In genomic region chr10:114694735-114695134, GRCh38 we compare ENCODE assay signal across 8 cellular contexts. TPM values are rescaled to one million over a fixed set of nuclear protein-coding genes. Genes with fewer than 3 reads are reported as not detected.
DNase-seq lines count a peak whose midpoint lies in the region; ATAC-seq and TF ChIP-seq lines count a peak whose summit lies in the region.

No MANE protein-coding gene starts in this region.

- TF ChIP-seq CTCF in C4-2B (conservative IDR thresholded peaks at IDR 0.05) (peak; percentile 65), lower leg skin (IDR thresholded peaks at IDR 0.05) (no peak)

- H3K9me3 Mint-ChIP-seq in T-cell, result no peaks in the 10 kb centered on the region

- CTCF ChIA-PET in T-cell (lab: Charles Lee), result interaction anchor here (1.1 to 1.5 kb wide), 4 partner anchors 10 to 223 kb away, joined by 3 to 10 read pairs (median 4); no protein-coding TSS in a partner anchor

- no peak overlapping the region for H3K4me3 Mint-ChIP-seq in T-cell

- POLR2A ChIA-PET in T-cell (lab: Charles Lee), result interaction anchor here (0.6 to 0.7 kb wide), 2 partner anchors 26 to 91 kb away, joined by 3 to 5 read pairs; no protein-coding TSS in a partner anchor

- H3K4me1 Mint-ChIP-seq in T-cell, result peaks cover 5 to 12% (median 12%) of the 10 kb centered on the region in 3 donors

- intact Hi-C loops in lower leg skin (cut with DNase I; ENCODE audit: low total_unique reads), result no loop called here

- H3K27ac ChIP-seq in C4-2B, result no peak overlapping the region

- H3K36me3 Mint-ChIP-seq in T-cell, result no peaks in the 10 kb centered on the region

- peak; percentile 59 for ATAC-seq in GM21515 (IDR thresholded peaks at IDR 0.05; ENCODE audit: unreplicated experiment)
- no peak for ATAC-seq in T-cell (replicated peaks in 1 of 4)

- H3K27ac Mint-ChIP-seq in T-cell, result no peak overlapping the region

- H3K27me3 Mint-ChIP-seq in T-cell, result peaks cover 9 to 13% of the 10 kb centered on the region in 2 donors

- no peak for TF ChIP-seq POLR2A in erythroblast (IDR thresholded peaks at IDR 0.05; ENCODE audit: low read length)
- no peak for TF ChIP-seq POLR2A in lower leg skin (IDR thresholded peaks at IDR 0.05)

- no peak overlapping the region for H3K4me3 ChIP-seq in lower leg skin (ENCODE audit: low read depth, poor library complexity, severe bottlenecking)

- 80% methylated on average over 8 of the region's 8 CpGs for WGBS in lower leg skin, 2 donors

- peak in 25 of 34 experiments; percentile 2 to 35 (median 16) for DNase-seq in T-cell
- peak; percentile 28 to 53 for DNase-seq in erythroblast (lab: John Stamatoyannopoulos, UW)
- peak; percentile 34 for DNase-seq in stimulated activated CD4-positive, alpha-beta T cell treated with anti-CD3 and anti-CD28 coated beads, Interleukin-4, amount 100 ng/mL, for 1 hour
- no peak for DNase-seq in NCI-H1694 (lab: John Stamatoyannopoulos, UW)
- no peak for DNase-seq in lower leg skin (ENCODE audit: low spot score in 2 of 2)
- DNase-seq in NCI-H524 treated with DMSO at 0.1 percent for 48 hours (lab: John Stamatoyannopoulos, UW), result no peak

RNA-seq across cellular contexts. Expression of gene ABLIM1, which starts 36.7 kb away (rescaled TPM):
- 100 to 1,000 TPM; 212 to 311 (median 266) TPM for total RNA-seq in T-cell
- total RNA-seq in lower leg skin, result 100 to 1,000 TPM; 171 to 258 (median 209) TPM

Comparison
In these comparisons a context has a peak if more than half of its experiments do, and no peak if none do; other contexts are left out.
1. DNase-seq: peak in T-cell (25 of 34), erythroblast (2 of 2) and stimulated activated CD4-positive, alpha-beta T cell treated with anti-CD3 and anti-CD28 coated beads, Interleukin-4, amount 100 ng/mL, for 1 hour (single experiment); none in NCI-H1694 (single experiment), lower leg skin (0 of 2) and NCI-H524 treated with DMSO at 0.1 percent for 48 hours (single experiment).